In the genomic region with DNA sequence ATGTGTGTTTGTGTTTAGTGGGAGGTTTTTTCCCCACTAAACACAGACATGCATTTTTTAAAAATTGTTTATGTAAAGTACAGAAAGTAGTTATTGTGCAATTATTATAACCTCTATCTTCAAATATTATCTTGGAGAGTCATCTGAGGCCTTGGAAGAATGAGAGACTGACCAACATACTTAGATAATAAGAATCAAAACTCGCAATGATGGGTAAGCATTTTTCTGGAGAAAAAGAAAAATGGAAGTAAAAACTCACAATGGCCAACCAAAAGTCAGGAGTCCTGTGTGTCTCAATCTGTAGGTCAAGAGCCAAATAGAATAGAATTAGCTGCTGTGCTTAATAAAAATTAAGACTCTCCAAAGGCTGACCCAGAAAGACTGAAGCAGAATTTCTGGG, we compare ENCODE assay signal across 17 cellular contexts.
"Had no signal": no experiment of that assay in that cellular context is flagged by ENCODE, and none has a peak within 500 bp of the region (broad histone marks: within the 10 kb centered on the region; RNA-seq: fewer than 3 reads in every experiment).

No MANE protein-coding gene starts in this region.

- H3K4me3 Mint-ChIP-seq: activated naive CD8-positive, alpha-beta T cell treated with anti-CD3 and anti-CD28 coated beads for 36 hours; activated T-cell treated with anti-CD3 and anti-CD28 coated beads, Interleukin-2, amount 50 U/mL, for 4 hours; naive thymus-derived CD4-positive, alpha-beta T cell; neural crest cell had no signal

- H3K9me3 ChIP-seq: left lung, prostate gland, right atrium auricular region had no signal

- DNase-seq: activated CD4-positive, alpha-beta T cell treated with anti-CD3 and anti-CD28 coated beads, Interleukin-2, amount 50 U/mL, for 48 hours; activated CD8-positive, alpha-beta memory T cell treated with anti-CD3 and anti-CD28 coated beads, Interleukin-2, amount 50 U/mL, for 48 hours; activated naive CD4-positive, alpha-beta T cell treated with Interleukin-2 at 50 U/mL for 16 hours; activated naive CD8-positive, alpha-beta T cell treated with anti-CD3 and anti-CD28 coated beads for 36 hours; activated T-cell treated with anti-CD3 and anti-CD28 coated beads, Interleukin-2, amount 50 U/mL, for 4 hours; foreskin keratinocyte; kidney glomerular epithelial cell; left lung; naive thymus-derived CD4-positive, alpha-beta T cell; stimulated activated CD4-positive, alpha-beta T cell treated with anti-CD3 and anti-CD28 coated beads, Interleukin-12 subunit alpha, Interleukin-12 subunit beta, amount 100 ng/mL, for 4 hours; stimulated activated CD4-positive, alpha-beta T cell treated with anti-CD3 and anti-CD28 coated beads, Interleukin-4, amount 100 ng/mL, for 4 hours; stimulated activated naive CD8-positive, alpha-beta T cell treated with anti-CD3 and anti-CD28 coated beads, Interleukin-15, Interleukin-2, amounts not matched to agents 100 U/mL and 50 U/mL, for 24 hours had no signal

- H3K27me3 Mint-ChIP-seq: activated naive CD8-positive, alpha-beta T cell treated with anti-CD3 and anti-CD28 coated beads for 36 hours; naive thymus-derived CD4-positive, alpha-beta T cell had no signal

- H3K27me3 ChIP-seq: foreskin keratinocyte, left lung, right atrium auricular region had no signal

- H3K4me1 ChIP-seq: foreskin keratinocyte, left lung, prostate gland, right atrium auricular region had no signal

- H3K9me3 Mint-ChIP-seq: activated naive CD8-positive, alpha-beta T cell treated with anti-CD3 and anti-CD28 coated beads for 36 hours; activated T-cell treated with anti-CD3 and anti-CD28 coated beads, Interleukin-2, amount 50 U/mL, for 4 hours; neural crest cell had no signal

- H3K27ac Mint-ChIP-seq: activated naive CD8-positive, alpha-beta T cell treated with anti-CD3 and anti-CD28 coated beads for 36 hours; naive thymus-derived CD4-positive, alpha-beta T cell had no signal

- H3K27ac ChIP-seq: epithelial cell of prostate, foreskin keratinocyte, left lung, prostate gland, right atrium auricular region had no signal

- H3K4me3 ChIP-seq: left lung, lung, prostate gland, right atrium auricular region had no signal

- H3K36me3 ChIP-seq: prostate gland, right atrium auricular region had no signal
